Comparison of ENCODE assay signal across 1 cellular context in genomic region chr7:29806793-29807178, GRCh38.
TF ChIP-seq lines count a peak whose summit lies in the region.

No MANE protein-coding gene starts in this region.

TF ChIP-seq in HepG2, 621 proteins besides CTCF, POLR2A, EP300 and RAD21 (continued from another document):
- no peak for TF ChIP-seq ZNF687 (CRISPR knock-in tag; IDR thresholded peaks at IDR 0.05)
